ENCODE assay signal across 1 cellular context in the genomic region with DNA sequence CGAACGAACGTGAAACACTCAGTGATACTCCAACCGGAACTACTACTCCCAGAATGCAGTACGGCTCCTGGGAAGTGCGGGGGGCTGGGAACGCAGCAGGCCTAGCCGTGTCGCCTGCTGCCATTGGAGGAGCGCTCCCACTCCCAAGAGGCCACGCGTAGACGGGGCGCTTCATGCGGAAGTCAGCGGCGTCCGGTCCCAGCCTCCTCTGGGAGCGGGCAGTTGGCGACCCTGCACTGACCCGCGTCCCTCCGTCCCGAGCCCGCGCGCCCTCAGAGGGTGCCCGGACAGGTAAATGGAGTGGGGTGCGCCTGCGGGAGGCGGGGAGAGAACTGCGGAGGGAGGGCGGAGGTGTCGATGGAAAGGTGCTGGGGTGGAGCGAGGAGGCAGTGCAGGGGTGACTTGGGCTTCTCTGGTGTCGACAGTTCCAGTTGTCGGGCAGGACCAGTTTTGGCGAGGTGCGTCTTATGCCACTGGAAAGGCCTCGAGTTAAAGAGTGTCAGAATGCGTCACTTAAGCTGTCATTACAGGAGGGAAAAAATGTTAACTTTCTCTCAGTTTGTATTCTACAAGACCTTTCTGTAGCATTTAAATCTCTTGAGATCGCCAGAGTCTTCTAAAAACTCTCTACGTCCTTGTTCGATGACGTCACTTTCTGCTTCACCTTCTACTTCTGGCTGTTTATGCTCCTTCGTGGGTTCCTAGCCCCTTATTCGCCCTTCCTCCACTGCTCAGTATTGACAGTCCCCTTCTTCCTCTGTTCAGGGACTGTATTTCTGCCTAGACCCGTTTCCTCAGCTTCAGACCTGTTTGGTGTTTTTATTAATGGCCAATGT.
A peak's percentile ranks its signal among the peaks of the same experiment; 100 is the strongest.
TF ChIP-seq lines count a peak whose summit lies in the region.

A gene with protein sequence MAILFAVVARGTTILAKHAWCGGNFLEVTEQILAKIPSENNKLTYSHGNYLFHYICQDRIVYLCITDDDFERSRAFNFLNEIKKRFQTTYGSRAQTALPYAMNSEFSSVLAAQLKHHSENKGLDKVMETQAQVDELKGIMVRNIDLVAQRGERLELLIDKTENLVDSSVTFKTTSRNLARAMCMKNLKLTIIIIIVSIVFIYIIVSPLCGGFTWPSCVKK (plus strand): TSS at position 188 of the 836 bp plus-strand sequence. CDS start 8,122 bp downstream, outside the sequence.

TF ChIP-seq in HEK293, 187 proteins besides CTCF, POLR2A, EP300 and RAD21 (continued from another document and continues in another):
- TF ChIP-seq, protein P1, sequence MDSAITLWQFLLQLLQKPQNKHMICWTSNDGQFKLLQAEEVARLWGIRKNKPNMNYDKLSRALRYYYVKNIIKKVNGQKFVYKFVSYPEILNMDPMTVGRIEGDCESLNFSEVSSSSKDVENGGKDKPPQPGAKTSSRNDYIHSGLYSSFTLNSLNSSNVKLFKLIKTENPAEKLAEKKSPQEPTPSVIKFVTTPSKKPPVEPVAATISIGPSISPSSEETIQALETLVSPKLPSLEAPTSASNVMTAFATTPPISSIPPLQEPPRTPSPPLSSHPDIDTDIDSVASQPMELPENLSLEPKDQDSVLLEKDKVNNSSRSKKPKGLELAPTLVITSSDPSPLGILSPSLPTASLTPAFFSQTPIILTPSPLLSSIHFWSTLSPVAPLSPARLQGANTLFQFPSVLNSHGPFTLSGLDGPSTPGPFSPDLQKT (IDR thresholded peaks at IDR 0.05; ENCODE audit: borderline replicate concordance, low read depth, low read length), result peak; percentile 46; the same call in 1 of the 2 replicates
- TF ChIP-seq ZNF404 (tag by site-specific recombination; IDR thresholded peaks at IDR 0.05), result no peak
- no peak for TF ChIP-seq HOXD13 (CRISPR knock-in tag; IDR thresholded peaks at IDR 0.05; ENCODE audit: borderline replicate concordance)
- peak; percentile 62 for TF ChIP-seq SP7 (tag by site-specific recombination; IDR thresholded peaks at IDR 0.05)
- TF ChIP-seq, protein P2, sequence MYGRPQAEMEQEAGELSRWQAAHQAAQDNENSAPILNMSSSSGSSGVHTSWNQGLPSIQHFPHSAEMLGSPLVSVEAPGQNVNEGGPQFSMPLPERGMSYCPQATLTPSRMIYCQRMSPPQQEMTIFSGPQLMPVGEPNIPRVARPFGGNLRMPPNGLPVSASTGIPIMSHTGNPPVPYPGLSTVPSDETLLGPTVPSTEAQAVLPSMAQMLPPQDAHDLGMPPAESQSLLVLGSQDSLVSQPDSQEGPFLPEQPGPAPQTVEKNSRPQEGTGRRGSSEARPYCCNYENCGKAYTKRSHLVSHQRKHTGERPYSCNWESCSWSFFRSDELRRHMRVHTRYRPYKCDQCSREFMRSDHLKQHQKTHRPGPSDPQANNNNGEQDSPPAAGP (tag by site-specific recombination; IDR thresholded peaks at IDR 0.05), result peak; percentile 29; the same call in 1 of the 2 replicates
- TF ChIP-seq, protein P3, sequence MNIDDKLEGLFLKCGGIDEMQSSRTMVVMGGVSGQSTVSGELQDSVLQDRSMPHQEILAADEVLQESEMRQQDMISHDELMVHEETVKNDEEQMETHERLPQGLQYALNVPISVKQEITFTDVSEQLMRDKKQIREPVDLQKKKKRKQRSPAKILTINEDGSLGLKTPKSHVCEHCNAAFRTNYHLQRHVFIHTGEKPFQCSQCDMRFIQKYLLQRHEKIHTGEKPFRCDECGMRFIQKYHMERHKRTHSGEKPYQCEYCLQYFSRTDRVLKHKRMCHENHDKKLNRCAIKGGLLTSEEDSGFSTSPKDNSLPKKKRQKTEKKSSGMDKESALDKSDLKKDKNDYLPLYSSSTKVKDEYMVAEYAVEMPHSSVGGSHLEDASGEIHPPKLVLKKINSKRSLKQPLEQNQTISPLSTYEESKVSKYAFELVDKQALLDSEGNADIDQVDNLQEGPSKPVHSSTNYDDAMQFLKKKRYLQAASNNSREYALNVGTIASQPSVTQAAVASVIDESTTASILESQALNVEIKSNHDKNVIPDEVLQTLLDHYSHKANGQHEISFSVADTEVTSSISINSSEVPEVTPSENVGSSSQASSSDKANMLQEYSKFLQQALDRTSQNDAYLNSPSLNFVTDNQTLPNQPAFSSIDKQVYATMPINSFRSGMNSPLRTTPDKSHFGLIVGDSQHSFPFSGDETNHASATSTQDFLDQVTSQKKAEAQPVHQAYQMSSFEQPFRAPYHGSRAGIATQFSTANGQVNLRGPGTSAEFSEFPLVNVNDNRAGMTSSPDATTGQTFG (tag by site-specific recombination; IDR thresholded peaks at IDR 0.05; ENCODE audit: borderline replicate concordance), result no peak
- TF ChIP-seq ZNF544 (tag by site-specific recombination; IDR thresholded peaks at IDR 0.05), result no peak
- TF ChIP-seq, protein P4, sequence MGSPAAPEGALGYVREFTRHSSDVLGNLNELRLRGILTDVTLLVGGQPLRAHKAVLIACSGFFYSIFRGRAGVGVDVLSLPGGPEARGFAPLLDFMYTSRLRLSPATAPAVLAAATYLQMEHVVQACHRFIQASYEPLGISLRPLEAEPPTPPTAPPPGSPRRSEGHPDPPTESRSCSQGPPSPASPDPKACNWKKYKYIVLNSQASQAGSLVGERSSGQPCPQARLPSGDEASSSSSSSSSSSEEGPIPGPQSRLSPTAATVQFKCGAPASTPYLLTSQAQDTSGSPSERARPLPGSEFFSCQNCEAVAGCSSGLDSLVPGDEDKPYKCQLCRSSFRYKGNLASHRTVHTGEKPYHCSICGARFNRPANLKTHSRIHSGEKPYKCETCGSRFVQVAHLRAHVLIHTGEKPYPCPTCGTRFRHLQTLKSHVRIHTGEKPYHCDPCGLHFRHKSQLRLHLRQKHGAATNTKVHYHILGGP (tag by site-specific recombination; IDR thresholded peaks at IDR 0.05), result no peak
- no peak for TF ChIP-seq PRDM1 (tag by site-specific recombination; IDR thresholded peaks at IDR 0.05)
- no peak for TF ChIP-seq ZNF169 (tag by site-specific recombination; IDR thresholded peaks at IDR 0.05)
- no peak for TF ChIP-seq ZNF555 (tag by site-specific recombination; conservative IDR thresholded peaks at IDR 0.05)
- TF ChIP-seq SALL2 (tag by site-specific recombination; IDR thresholded peaks at IDR 0.05; ENCODE audit: borderline replicate concordance), result no peak
- no peak for TF ChIP-seq ZNF560 (tag by site-specific recombination; IDR thresholded peaks at IDR 0.05; ENCODE audit: borderline replicate concordance)
- no peak for TF ChIP-seq ZNF202 (tag by site-specific recombination; IDR thresholded peaks at IDR 0.05; ENCODE audit: borderline replicate concordance)
- TF ChIP-seq ZNF2 (tag by site-specific recombination; IDR thresholded peaks at IDR 0.05), result peak; percentile 72; the same call in 1 of the 2 replicates
- TF ChIP-seq ZBTB7A (tag by site-specific recombination; IDR thresholded peaks at IDR 0.05; ENCODE audit: low read depth), result no peak
- TF ChIP-seq ZNF558 (tag by site-specific recombination; IDR thresholded peaks at IDR 0.05), result no peak
- TF ChIP-seq ZNF76 (tag by site-specific recombination; IDR thresholded peaks at IDR 0.05; ENCODE audit: borderline replicate concordance, low read depth), result peak; percentile 100
- TF ChIP-seq ZNF530 (tag by site-specific recombination; IDR thresholded peaks at IDR 0.05; ENCODE audit: low read depth), result no peak
- TF ChIP-seq KLF16 (tag by site-specific recombination; IDR thresholded peaks at IDR 0.05), result no peak
- peak; percentile 39; the same call in 1 of the 2 replicates for TF ChIP-seq ZNF24 (tag by site-specific recombination; IDR thresholded peaks at IDR 0.05)
- peak; percentile 14; the same call in 1 of the 2 replicates for TF ChIP-seq ZNF610 (tag by site-specific recombination; IDR thresholded peaks at IDR 0.05; ENCODE audit: borderline replicate concordance)
- TF ChIP-seq RBAK (tag by site-specific recombination; IDR thresholded peaks at IDR 0.05), result no peak
- no peak for TF ChIP-seq ZNF239 (tag by site-specific recombination; IDR thresholded peaks at IDR 0.05)
- TF ChIP-seq, protein P5, sequence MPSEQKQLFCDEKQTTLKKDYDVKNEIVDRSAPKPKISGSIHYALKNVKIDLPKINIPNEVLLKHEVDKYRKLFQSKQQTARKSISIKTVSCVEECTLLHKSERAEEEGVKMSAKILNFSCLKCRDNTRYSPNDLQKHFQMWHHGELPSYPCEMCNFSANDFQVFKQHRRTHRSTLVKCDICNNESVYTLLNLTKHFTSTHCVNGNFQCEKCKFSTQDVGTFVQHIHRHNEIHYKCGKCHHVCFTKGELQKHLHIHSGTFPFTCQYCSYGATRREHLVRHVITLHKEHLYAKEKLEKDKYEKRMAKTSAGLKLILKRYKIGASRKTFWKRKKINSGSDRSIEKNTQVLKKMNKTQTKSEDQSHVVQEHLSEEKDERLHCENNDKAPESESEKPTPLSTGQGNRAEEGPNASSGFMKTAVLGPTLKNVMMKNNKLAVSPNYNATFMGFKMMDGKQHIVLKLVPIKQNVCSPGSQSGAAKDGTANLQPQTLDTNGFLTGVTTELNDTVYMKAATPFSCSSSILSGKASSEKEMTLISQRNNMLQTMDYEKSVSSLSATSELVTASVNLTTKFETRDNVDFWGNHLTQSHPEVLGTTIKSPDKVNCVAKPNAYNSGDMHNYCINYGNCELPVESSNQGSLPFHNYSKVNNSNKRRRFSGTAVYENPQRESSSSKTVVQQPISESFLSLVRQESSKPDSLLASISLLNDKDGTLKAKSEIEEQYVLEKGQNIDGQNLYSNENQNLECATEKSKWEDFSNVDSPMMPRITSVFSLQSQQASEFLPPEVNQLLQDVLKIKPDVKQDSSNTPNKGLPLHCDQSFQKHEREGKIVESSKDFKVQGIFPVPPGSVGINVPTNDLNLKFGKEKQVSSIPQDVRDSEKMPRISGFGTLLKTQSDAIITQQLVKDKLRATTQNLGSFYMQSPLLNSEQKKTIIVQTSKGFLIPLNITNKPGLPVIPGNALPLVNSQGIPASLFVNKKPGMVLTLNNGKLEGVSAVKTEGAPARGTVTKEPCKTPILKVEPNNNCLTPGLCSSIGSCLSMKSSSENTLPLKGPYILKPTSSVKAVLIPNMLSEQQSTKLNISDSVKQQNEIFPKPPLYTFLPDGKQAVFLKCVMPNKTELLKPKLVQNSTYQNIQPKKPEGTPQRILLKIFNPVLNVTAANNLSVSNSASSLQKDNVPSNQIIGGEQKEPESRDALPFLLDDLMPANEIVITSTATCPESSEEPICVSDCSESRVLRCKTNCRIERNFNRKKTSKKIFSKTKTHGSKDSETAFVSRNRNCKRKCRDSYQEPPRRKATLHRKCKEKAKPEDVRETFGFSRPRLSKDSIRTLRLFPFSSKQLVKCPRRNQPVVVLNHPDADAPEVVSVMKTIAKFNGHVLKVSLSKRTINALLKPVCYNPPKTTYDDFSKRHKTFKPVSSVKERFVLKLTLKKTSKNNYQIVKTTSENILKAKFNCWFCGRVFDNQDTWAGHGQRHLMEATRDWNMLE (tag by site-specific recombination; conservative IDR thresholded peaks at IDR 0.05; ENCODE audit: low read depth), result peak; percentile 23; the same call in 1 of the 2 replicates
- TF ChIP-seq ZNF747 (tag by site-specific recombination; IDR thresholded peaks at IDR 0.05), result no peak
- TF ChIP-seq SCRT2 (tag by site-specific recombination; IDR thresholded peaks at IDR 0.05), result no peak
- TF ChIP-seq, protein P6, sequence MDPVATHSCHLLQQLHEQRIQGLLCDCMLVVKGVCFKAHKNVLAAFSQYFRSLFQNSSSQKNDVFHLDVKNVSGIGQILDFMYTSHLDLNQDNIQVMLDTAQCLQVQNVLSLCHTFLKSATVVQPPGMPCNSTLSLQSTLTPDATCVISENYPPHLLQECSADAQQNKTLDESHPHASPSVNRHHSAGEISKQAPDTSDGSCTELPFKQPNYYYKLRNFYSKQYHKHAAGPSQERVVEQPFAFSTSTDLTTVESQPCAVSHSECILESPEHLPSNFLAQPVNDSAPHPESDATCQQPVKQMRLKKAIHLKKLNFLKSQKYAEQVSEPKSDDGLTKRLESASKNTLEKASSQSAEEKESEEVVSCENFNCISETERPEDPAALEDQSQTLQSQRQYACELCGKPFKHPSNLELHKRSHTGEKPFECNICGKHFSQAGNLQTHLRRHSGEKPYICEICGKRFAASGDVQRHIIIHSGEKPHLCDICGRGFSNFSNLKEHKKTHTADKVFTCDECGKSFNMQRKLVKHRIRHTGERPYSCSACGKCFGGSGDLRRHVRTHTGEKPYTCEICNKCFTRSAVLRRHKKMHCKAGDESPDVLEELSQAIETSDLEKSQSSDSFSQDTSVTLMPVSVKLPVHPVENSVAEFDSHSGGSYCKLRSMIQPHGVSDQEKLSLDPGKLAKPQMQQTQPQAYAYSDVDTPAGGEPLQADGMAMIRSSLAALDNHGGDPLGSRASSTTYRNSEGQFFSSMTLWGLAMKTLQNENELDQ (tag by site-specific recombination; IDR thresholded peaks at IDR 0.05; ENCODE audit: low read depth), result no peak
- no peak for TF ChIP-seq ZNF521 (tag by site-specific recombination; IDR thresholded peaks at IDR 0.05)
- TF ChIP-seq SCRT1 (tag by site-specific recombination; IDR thresholded peaks at IDR 0.05; ENCODE audit: borderline replicate concordance), result no peak
- no peak for TF ChIP-seq GLI4 (tag by site-specific recombination; IDR thresholded peaks at IDR 0.05)
- TF ChIP-seq, protein P7, sequence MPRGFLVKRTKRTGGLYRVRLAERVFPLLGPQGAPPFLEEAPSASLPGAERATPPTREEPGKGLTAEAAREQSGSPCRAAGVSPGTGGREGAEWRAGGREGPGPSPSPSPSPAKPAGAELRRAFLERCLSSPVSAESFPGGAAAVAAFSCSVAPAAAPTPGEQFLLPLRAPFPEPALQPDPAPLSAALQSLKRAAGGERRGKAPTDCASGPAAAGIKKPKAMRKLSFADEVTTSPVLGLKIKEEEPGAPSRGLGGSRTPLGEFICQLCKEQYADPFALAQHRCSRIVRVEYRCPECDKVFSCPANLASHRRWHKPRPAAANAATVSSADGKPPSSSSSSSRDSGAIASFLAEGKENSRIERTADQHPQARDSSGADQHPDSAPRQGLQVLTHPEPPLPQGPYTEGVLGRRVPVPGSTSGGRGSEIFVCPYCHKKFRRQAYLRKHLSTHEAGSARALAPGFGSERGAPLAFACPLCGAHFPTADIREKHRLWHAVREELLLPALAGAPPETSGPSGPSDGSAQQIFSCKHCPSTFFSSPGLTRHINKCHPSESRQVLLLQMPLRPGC (tag by site-specific recombination; IDR thresholded peaks at IDR 0.05), result no peak
- TF ChIP-seq ZNF529 (tag by site-specific recombination; IDR thresholded peaks at IDR 0.05; ENCODE audit: insufficient replicate concordance), result no peak
- no peak for TF ChIP-seq ZSCAN23 (tag by site-specific recombination; IDR thresholded peaks at IDR 0.05)
- peak; percentile 97 for TF ChIP-seq ZBTB17 (tag by site-specific recombination; IDR thresholded peaks at IDR 0.05)
- no peak for TF ChIP-seq ZNF10 (tag by site-specific recombination; IDR thresholded peaks at IDR 0.05)
- no peak for TF ChIP-seq ZNF510 (tag by site-specific recombination; IDR thresholded peaks at IDR 0.05; ENCODE audit: insufficient replicate concordance)
- TF ChIP-seq, protein P8, sequence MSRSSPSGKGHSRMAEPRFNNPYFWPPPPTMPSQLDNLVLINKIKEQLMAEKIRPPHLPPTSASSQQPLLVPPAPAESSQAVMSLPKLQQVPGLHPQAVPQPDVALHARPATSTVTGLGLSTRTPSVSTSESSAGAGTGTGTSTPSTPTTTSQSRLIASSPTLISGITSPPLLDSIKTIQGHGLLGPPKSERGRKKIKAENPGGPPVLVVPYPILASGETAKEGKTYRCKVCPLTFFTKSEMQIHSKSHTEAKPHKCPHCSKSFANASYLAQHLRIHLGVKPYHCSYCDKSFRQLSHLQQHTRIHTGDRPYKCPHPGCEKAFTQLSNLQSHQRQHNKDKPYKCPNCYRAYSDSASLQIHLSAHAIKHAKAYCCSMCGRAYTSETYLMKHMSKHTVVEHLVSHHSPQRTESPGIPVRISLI (tag by site-specific recombination; IDR thresholded peaks at IDR 0.05), result no peak
